ENCODE assay signal across 18 cellular contexts in the genomic region with DNA sequence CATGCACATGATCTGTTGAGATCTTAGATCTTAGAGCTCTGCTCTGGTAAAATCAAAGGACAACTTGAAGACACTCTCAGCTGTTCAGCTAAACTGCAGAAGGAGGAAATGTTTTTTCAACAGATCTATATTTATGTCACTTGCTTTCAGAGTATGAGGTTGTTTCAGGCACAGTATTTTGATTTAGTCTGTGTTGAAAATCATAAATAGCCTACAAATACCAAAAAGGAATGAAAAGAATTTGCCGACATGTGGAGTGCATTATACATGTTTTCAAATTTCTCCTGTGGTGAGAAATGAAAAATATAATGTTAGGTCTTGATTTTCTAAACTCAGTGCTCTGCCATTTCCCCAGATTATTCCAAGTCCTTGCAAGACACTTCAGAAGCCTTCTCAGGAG.
DNase-seq lines count a peak whose midpoint lies in the region; TF ChIP-seq lines count a peak whose summit lies in the region.
"Had no signal": no experiment of that assay in that cellular context is flagged by ENCODE, and none has a peak within 500 bp of the region (broad histone marks: within the 10 kb centered on the region; RNA-seq: fewer than 3 reads in every experiment).

No MANE protein-coding gene starts in this region.

- WGBS in hepatocyte (ENCODE audit: low lambda C conversion rate, missing lambda C conversion rate) = 100% methylated on average over 1 of the region's 1 CpG

- H3K27me3 ChIP-seq in ascending aorta = no peaks in the 10 kb centered on the region
- H3K27me3 ChIP-seq in hepatocyte = no peaks in the 10 kb centered on the region
- H3K27me3 ChIP-seq in HAP-1 (ENCODE audit: low read depth) = no peaks in the 10 kb centered on the region
- H3K27me3 ChIP-seq: SJCRH30 had no signal

- H3K4me1 ChIP-seq in ascending aorta = peaks cover 3 to 11% of the 10 kb centered on the region in 2 donors
- H3K4me1 ChIP-seq in hepatocyte (ENCODE audit: insufficient read depth) = no peaks in the 10 kb centered on the region
- H3K4me1 ChIP-seq in HAP-1 = no peaks in the 10 kb centered on the region
- H3K4me1 ChIP-seq: SJCRH30 had no signal

- H3K4me3 ChIP-seq in AG10803 (ENCODE audit: low read length) (no peak overlapping the region), ascending aorta (no peak overlapping the region), hepatocyte (no peak overlapping the region), HAP-1 (no peak overlapping the region)
- H3K4me3 ChIP-seq: SJCRH30 had no signal

- no peak overlapping the region for H2AFZ ChIP-seq in hepatocyte

- in situ Hi-C loops in HAP-1 (cut with MboI; ENCODE audit: low sequenced_read_pairs) = no loop called here

- DNase-seq in AG10803 (ENCODE audit: low read depth) (peak; percentile 50), GM04503 (ENCODE audit: low read depth) (peak; percentile 47), ascending aorta (ENCODE audit: low spot score in 2 of 2) (no peak), fibroblast of the conjunctiva (ENCODE audit: low read depth) (peak; percentile 9), hepatocyte (ENCODE audit: low spot score) (no peak), HCEC 1CT (no peak), amniotic stem cell (lab: John Stamatoyannopoulos, UW) (no peak), HAP-1 (ENCODE audit: low spot score in 2 of 2) (no peak)
- DNase-seq: CD4-positive, CD25-positive, alpha-beta regulatory T cell; COR-L47; GF-D8; Karpas-422; NCI-H1417 treated with DMSO at 0.1 percent for 48 hours; NCI-H1930; NCI-H345; NCI-H524 treated with DMSO at 0.1 percent for 48 hours; SJCRH30 had no signal

- H3K79me2 ChIP-seq in hepatocyte = no peaks in the 10 kb centered on the region

- H3K36me3 ChIP-seq in ascending aorta (no peaks in the 10 kb centered on the region), hepatocyte (replicated peaks; ENCODE audit: insufficient read depth, low read depth) (no peaks in the 10 kb centered on the region), HAP-1 (replicated peaks) (no peaks in the 10 kb centered on the region)
- H3K36me3 ChIP-seq: SJCRH30 had no signal

- H3K27ac ChIP-seq in ascending aorta = peak overlapping the region; percentile 13 to 49
- no peak overlapping the region for H3K27ac ChIP-seq in hepatocyte
- H3K27ac ChIP-seq: HL-60, SJCRH30 had no signal

- no peaks in the 10 kb centered on the region for H3K9me2 ChIP-seq in hepatocyte (replicated peaks; ENCODE audit: insufficient read depth)

- TF ChIP-seq CTCF in AG10803 (conservative IDR thresholded peaks at IDR 0.05; ENCODE audit: low read length) (no peak), ascending aorta (IDR thresholded peaks at IDR 0.05) (no peak), hepatocyte (IDR thresholded peaks at IDR 0.05; ENCODE audit: poor library complexity) (no peak)

- H3K9me3 ChIP-seq in ascending aorta (peaks cover 0 to 3% of the 10 kb centered on the region in 2 donors), hepatocyte (ENCODE audit: low read depth) (no peaks in the 10 kb centered on the region), HAP-1 (no peaks in the 10 kb centered on the region)
- H3K9me3 ChIP-seq: SJCRH30 had no signal

- no peak overlapping the region for H3K4me2 ChIP-seq in hepatocyte

- intact Hi-C loops in ascending aorta (cut with DNase I) = no loop called here

- H4K20me1 ChIP-seq in hepatocyte (ENCODE audit: insufficient read depth, poor library complexity, severe bottlenecking) = no peaks in the 10 kb centered on the region

Comparison
In these comparisons a context has a peak if more than half of its experiments do, and no peak if none do; other contexts are left out.
1. DNase-seq: peak in AG10803 (single experiment), GM04503 (single experiment) and fibroblast of the conjunctiva (single experiment); none in ascending aorta (0 of 2), hepatocyte (single experiment), HCEC 1CT (single experiment), amniotic stem cell (single experiment) and HAP-1 (0 of 2).